Comparison of ENCODE assay signal across 8 cellular contexts in the genomic region with DNA sequence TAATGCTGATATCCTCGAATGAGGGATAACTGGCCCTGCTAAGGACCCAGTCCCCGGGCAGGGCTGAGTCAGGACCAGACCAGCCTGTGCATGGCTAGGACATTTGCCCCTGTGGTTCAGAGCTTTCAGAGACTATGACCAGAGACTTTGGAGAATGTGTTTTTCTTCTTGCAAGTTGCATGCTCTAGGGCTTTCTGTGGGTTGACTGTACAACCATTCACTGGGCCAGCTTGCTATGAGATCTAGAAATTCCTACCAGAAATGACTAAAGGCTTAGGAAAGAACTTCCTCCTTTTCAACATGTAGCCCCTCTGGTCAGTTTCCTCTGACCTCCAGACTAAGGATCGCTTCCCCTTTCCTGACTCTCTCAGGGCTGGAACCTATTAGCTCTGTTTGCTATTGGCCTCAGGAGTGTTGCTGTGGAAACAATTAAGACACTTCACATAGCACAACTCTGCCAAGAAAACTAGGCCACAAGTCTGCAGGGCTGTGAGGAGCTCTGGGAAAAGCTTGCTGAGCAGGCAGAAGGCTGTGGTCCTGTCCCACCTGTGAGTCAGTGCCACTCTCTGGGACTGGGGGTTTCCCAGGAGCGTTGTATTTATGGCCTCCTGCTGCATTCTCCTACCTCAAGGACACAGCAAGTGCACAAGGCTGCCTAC. TPM values are rescaled to one million over a fixed set of nuclear protein-coding genes. Genes with fewer than 3 reads are reported as not detected.
A peak's percentile ranks its signal among the peaks of the same experiment; 100 is the strongest.
DNase-seq lines count a peak whose midpoint lies in the region; ATAC-seq and TF ChIP-seq lines count a peak whose summit lies in the region.

No MANE protein-coding gene starts in this region.

- H3K4me1 ChIP-seq in duodenal mucosa (ENCODE audit: control insufficient read depth in 1 of 2, insufficient read depth in 2 of 2, low read length in 2 of 2), result peaks cover 33 to 40% of the 10 kb centered on the region in 2 donors

- H3K9me3 ChIP-seq in duodenal mucosa (ENCODE audit: control insufficient read depth in 1 of 2, low read length in 2 of 2), result no peaks in the 10 kb centered on the region

- peaks cover 4% of the 10 kb centered on the region for H3K4me1 Mint-ChIP-seq in mesothelial cell of epicardium

- H3K9ac ChIP-seq in duodenal mucosa (ENCODE audit: low read depth in 1 of 2, low read length in 2 of 2), result no peak overlapping the region

- DNase-seq in A172 (ENCODE audit: low spot score) (peak; percentile 48), NCI-H1092 treated with DMSO at 0.1 percent for 48 hours (lab: John Stamatoyannopoulos, UW) (peak; percentile 12), mesothelial cell of epicardium (ENCODE audit: low spot score in 2 of 2, unreplicated experiment in 2 of 2) (no peak)
- DNase-seq in activated CD4-positive, alpha-beta T cell treated with anti-CD3 and anti-CD28 coated beads for 1 hour, result no peak
- DNase-seq in stimulated activated CD4-positive, alpha-beta T cell treated with anti-CD3 and anti-CD28 coated beads, Interleukin-1b, Interleukin-23, amount 100 ng/mL, for 48 hours, result no peak

- H3K4me3 Mint-ChIP-seq in mesothelial cell of epicardium, result no peak overlapping the region

- no peaks in the 10 kb centered on the region for H3K27me3 ChIP-seq in duodenal mucosa (ENCODE audit: control insufficient read depth in 1 of 2, insufficient read depth in 2 of 2, low read length in 2 of 2)

- no peak for TF ChIP-seq CTCF in mesothelial cell of epicardium (IDR thresholded peaks at IDR 0.05; ENCODE audit: unreplicated experiment)

- no peaks in the 10 kb centered on the region for H3K9me3 Mint-ChIP-seq in mesothelial cell of epicardium

- H3K4me3 ChIP-seq in duodenal mucosa (ENCODE audit: low read depth in 1 of 2, low read length in 2 of 2), result no peak overlapping the region

- peak overlapping the region; percentile 70 for H3K27ac Mint-ChIP-seq in mesothelial cell of epicardium

- peak overlapping the region; percentile 54 for H3K27ac ChIP-seq in duodenal mucosa (ENCODE audit: low read depth, low read length)

- peaks cover 10% of the 10 kb centered on the region for H3K36me3 Mint-ChIP-seq in mesothelial cell of epicardium

- ATAC-seq in GM21367 (IDR thresholded peaks at IDR 0.05; ENCODE audit: unreplicated experiment), result no peak
- no peak for ATAC-seq in HG03521 (IDR thresholded peaks at IDR 0.05; ENCODE audit: unreplicated experiment)

- H3K36me3 ChIP-seq in duodenal mucosa (ENCODE audit: control insufficient read depth in 1 of 2, insufficient read depth in 2 of 2, low read length in 2 of 2), result peaks cover 41 to 60% of the 10 kb centered on the region in 2 donors

- H3K27me3 Mint-ChIP-seq in mesothelial cell of epicardium (ENCODE audit: low read depth), result no peaks in the 10 kb centered on the region

RNA-seq across cellular contexts. Expression of gene CRY2, which starts 10.7 kb away (rescaled TPM):
- total RNA-seq in A172 (2014; rRNA removed; shearing (Covaris generic)), result 7.4 and 8.1 TPM in 2 replicates
- 33.8 to 35.9 TPM (median 34.3 TPM) in 3 replicates for total RNA-seq in mesothelial cell of epicardium

RNA-seq across cellular contexts. Expression of gene MAPK8IP1, which starts 27.5 kb away (rescaled TPM):
- total RNA-seq in A172 (2014; rRNA removed; shearing (Covaris generic)), result 24.0 and 24.2 TPM in 2 replicates
- total RNA-seq in mesothelial cell of epicardium, result 11.5 to 13.8 TPM (median 12.7 TPM) in 3 replicates

RNA-seq across cellular contexts. Expression of gene FREY1, which starts 49.1 kb away (rescaled TPM):
- total RNA-seq in A172 (2014; rRNA removed; shearing (Covaris generic)), result 0.24 and 0.26 TPM in 2 replicates
- 2.3 to 3.9 TPM (median 3.4 TPM) in 3 replicates for total RNA-seq in mesothelial cell of epicardium

RNA-seq across cellular contexts. Expression of gene SLC35C1, which starts 53.0 kb away (rescaled TPM):
- total RNA-seq in A172 (2014; rRNA removed; shearing (Covaris generic)), result 5.4 and 11.2 TPM in 2 replicates
- 13.2 to 14.6 TPM (median 14.5 TPM) in 3 replicates for total RNA-seq in mesothelial cell of epicardium

RNA-seq across cellular contexts. Expression of gene PEX16, which starts 59.7 kb away (rescaled TPM):
- total RNA-seq in A172 (2014; rRNA removed; shearing (Covaris generic)), result 37.7 and 48.0 TPM in 2 replicates
- 19.8 to 23.1 TPM (median 20.7 TPM) in 3 replicates for total RNA-seq in mesothelial cell of epicardium

Comparison
In these comparisons a context has a peak if more than half of its experiments do, and no peak if none do; other contexts are left out.
1. DNase-seq: peak in A172 (single experiment) and NCI-H1092 treated with DMSO at 0.1 percent for 48 hours (single experiment); none in mesothelial cell of epicardium (0 of 2), activated CD4-positive, alpha-beta T cell treated with anti-CD3 and anti-CD28 coated beads for 1 hour (single experiment) and stimulated activated CD4-positive, alpha-beta T cell treated with anti-CD3 and anti-CD28 coated beads, Interleukin-1b, Interleukin-23, amount 100 ng/mL, for 48 hours (single experiment).